ENCODE assay signal across 23 cellular contexts in the genomic region with DNA sequence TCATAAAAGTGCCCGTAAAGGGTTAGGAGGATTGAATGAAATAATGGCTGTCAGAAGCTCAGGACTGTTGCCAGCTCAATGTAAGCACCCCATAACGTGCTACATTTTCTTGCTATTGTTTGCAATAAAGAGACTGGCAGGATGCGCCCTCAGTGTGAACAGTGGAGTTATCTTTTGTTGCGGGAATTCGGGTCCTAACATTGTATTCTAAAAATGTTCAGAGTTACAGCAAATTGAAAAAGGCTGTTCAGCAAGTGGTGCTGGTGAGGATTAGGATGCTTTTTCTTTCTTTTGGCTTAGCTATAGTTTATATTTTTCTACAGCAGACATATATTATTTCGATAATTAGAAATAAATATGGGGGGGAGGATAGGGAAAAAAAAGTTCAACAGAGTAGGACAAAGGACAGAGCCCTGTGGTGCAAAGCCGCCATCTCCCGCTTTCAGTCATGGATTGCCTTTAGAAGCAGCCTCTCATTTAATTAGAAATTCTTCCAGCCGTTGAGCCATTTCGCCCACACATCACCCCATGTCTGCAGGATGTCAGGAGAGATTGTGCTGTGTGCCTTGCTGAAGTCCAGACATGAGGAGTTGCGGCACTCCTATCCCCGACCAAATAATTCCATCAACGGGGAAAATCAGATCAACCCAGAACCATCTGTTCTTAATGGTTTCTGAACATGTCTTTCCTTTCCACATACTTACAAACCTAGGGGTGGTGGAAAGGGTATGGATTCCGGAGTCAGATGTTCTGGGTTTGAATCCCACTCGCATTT. TPM values are rescaled to one million over a fixed set of nuclear protein-coding genes. Genes with fewer than 3 reads are reported as not detected.
A peak's percentile ranks its signal among the peaks of the same experiment; 100 is the strongest.
DNase-seq lines count a peak whose midpoint lies in the region; ATAC-seq, FAIRE-seq and TF ChIP-seq lines count a peak whose summit lies in the region.
"Had no signal": no experiment of that assay in that cellular context is flagged by ENCODE, and none has a peak within 500 bp of the region (broad histone marks: within the 10 kb centered on the region; RNA-seq: fewer than 3 reads in every experiment).

No MANE protein-coding gene starts in this region.

- H3K36me3 Mint-ChIP-seq in activated T-cell treated with anti-CD3 and anti-CD28 coated beads, Interleukin-2, amount 50 U/mL, for 72 hours (ENCODE audit: insufficient read depth in 2 of 2): no peaks in the 10 kb centered on the region
- H3K36me3 Mint-ChIP-seq: CD8-positive, alpha-beta T cell had no signal

- peak in 1 of 2 experiments; percentile 95; a peak in 2 of 4 replicates for TF ChIP-seq EP300 in SK-N-SH (IDR thresholded peaks at IDR 0.05; ENCODE audit: borderline replicate concordance in 1 of 2, low read depth in 1 of 2, low read length in 1 of 2)
- TF ChIP-seq EP300 in H1 (IDR thresholded peaks at IDR 0.05; ENCODE audit: borderline replicate concordance in 1 of 2, low read depth in 2 of 2, low read length in 2 of 2): no peak

- ATAC-seq in HG03175 (IDR thresholded peaks at IDR 0.05; ENCODE audit: unreplicated experiment): no peak
- ATAC-seq in HG02571 (IDR thresholded peaks at IDR 0.05; ENCODE audit: unreplicated experiment): no peak
- ATAC-seq in activated T-cell treated with anti-CD3 and anti-CD28 coated beads, Interleukin-2, amount 50 U/mL, for 72 hours (replicated peaks in 1 of 2): no peak
- ATAC-seq: CD8-positive, alpha-beta T cell had no signal

- intact Hi-C loops in posterior vena cava (cut with DNase I): no loop called here

- peaks cover 0 to 2% of the 10 kb centered on the region in 2 donors for H3K9me3 Mint-ChIP-seq in activated T-cell treated with anti-CD3 and anti-CD28 coated beads, Interleukin-2, amount 50 U/mL, for 72 hours
- H3K9me3 Mint-ChIP-seq: CD8-positive, alpha-beta T cell had no signal

- CTCF ChIA-PET in SK-N-SH (lab: Yijun Ruan, JAX) (interaction anchor here (0.7 to 2.7 kb wide), 8 partner anchors 9 to 65 kb away, joined by 3 to 24 read pairs (median 4); a partner anchor contains a TSS), H1 (lab: Charles Lee; ENCODE audit: partially characterized antibody) (interaction anchor here (0.8 to 2.4 kb wide), 4 partner anchors 9 to 94 kb away, joined by 3 to 14 read pairs (median 6); no protein-coding TSS in a partner anchor)

- TF ChIP-seq POLR2A in H1 (IDR thresholded peaks at IDR 0.05; ENCODE audit: control extremely low read depth in 1 of 2, low read depth in 2 of 2, low read length in 2 of 2): no peak

- H3K79me1 ChIP-seq in H1 (ENCODE audit: low read depth, low read length): no peaks in the 10 kb centered on the region

- no peak overlapping the region for H3K4ac ChIP-seq in H1 (replicated peaks; ENCODE audit: insufficient read length, low read depth, low read length)

- no peaks in the 10 kb centered on the region for H3K23me2 ChIP-seq in H1 (ENCODE audit: low read depth, low read length)

- no peak for FAIRE-seq in H1 (lab: Jason Lieb, UNC)
- FAIRE-seq: GM12891 had no signal

- H3K4me2 ChIP-seq in SK-N-SH (no peak overlapping the region), H1 (ENCODE audit: insufficient read depth in 1 of 2, low read depth in 2 of 2, low read length in 2 of 2) (no peak overlapping the region)

- no peak overlapping the region for H3K56ac ChIP-seq in H1 (replicated peaks; ENCODE audit: insufficient read length, low read depth, low read length)

- no peak overlapping the region for H3K18ac ChIP-seq in H1 (ENCODE audit: extremely low read depth, low read length)

- no peak overlapping the region for H2BK20ac ChIP-seq in H1 (ENCODE audit: low read length)

- TF ChIP-seq RAD21 in SK-N-SH (IDR thresholded peaks at IDR 0.05; ENCODE audit: low read length) (peak; percentile 27), H1 (IDR thresholded peaks at IDR 0.05 in 1 of 2, conservative IDR thresholded peaks at IDR 0.05 in 1 of 2; ENCODE audit: low read depth in 2 of 2, low read length in 2 of 2) (no peak)

- H3F3A ChIP-seq in SK-N-SH (replicated peaks; ENCODE audit: insufficient read depth): no peaks in the 10 kb centered on the region

- no peak overlapping the region for H4K5ac ChIP-seq in H1 (ENCODE audit: insufficient read length, low read depth, low read length)

- no peak overlapping the region for H3K4me3 ChIP-seq in SK-N-SH (ENCODE audit: low read depth in 2 of 2, low read length in 1 of 2)
- H3K4me3 ChIP-seq in H1 (ENCODE audit: extremely low read depth in 1 of 4, insufficient read depth in 2 of 4, low read depth in 3 of 4, low read length in 4 of 4): no peak overlapping the region
- H3K4me3 ChIP-seq: MG63 had no signal

- H4K91ac ChIP-seq in H1 (replicated peaks; ENCODE audit: insufficient read length, low read length): no peak overlapping the region

- H3K9me3 ChIP-seq in SK-N-SH: no peaks in the 10 kb centered on the region
- no peaks in the 10 kb centered on the region for H3K9me3 ChIP-seq in H1 (ENCODE audit: insufficient read depth in 2 of 2, low read depth in 1 of 2, low read length in 1 of 2)
- H3K9me3 ChIP-seq: Caco-2, MG63 had no signal

- H3K79me2 ChIP-seq in SK-N-SH (ENCODE audit: insufficient read depth): no peaks in the 10 kb centered on the region
- no peaks in the 10 kb centered on the region for H3K79me2 ChIP-seq in H1 (ENCODE audit: control insufficient read depth in 1 of 2, insufficient read depth in 2 of 2, low read length in 2 of 2)

- no peak overlapping the region for H2BK120ac ChIP-seq in H1 (replicated peaks; ENCODE audit: low read depth, low read length)

- WGBS in SK-N-SH (ENCODE audit: low lambda C conversion rate): 25% methylated on average over 15 of the region's 15 CpGs
- WGBS in H1 (ENCODE audit: extremely low coverage in 1 of 2, insufficient coverage in 1 of 2, insufficient read length in 1 of 2, insufficient replicate concordance in 2 of 2, low coverage in 1 of 2, low lambda C conversion rate in 2 of 2, missing lambda C conversion rate in 1 of 2), 2 experiments: 80% methylated on average over 15 of the region's 15 CpGs; no CpG with 5 or more reads in 1 of the 2 experiments

- no peak overlapping the region for H4K8ac ChIP-seq in H1 (ENCODE audit: extremely low read depth, insufficient read depth, low read length)

- H3K9me2 ChIP-seq in SK-N-SH: no peaks in the 10 kb centered on the region

- H3K4me1 Mint-ChIP-seq in activated T-cell treated with anti-CD3 and anti-CD28 coated beads, Interleukin-2, amount 50 U/mL, for 72 hours (ENCODE audit: low read depth): no peaks in the 10 kb centered on the region

- H3K27me3 Mint-ChIP-seq in activated T-cell treated with anti-CD3 and anti-CD28 coated beads, Interleukin-2, amount 50 U/mL, for 72 hours (ENCODE audit: low read depth): peaks cover 13% of the 10 kb centered on the region

- peaks cover 6% of the 10 kb centered on the region; the same call in 1 of the 2 replicates for H3K27me3 ChIP-seq in SK-N-SH (ENCODE audit: insufficient read depth)
- H3K27me3 ChIP-seq in H1 (replicated peaks in 1 of 4; ENCODE audit: control insufficient read depth in 3 of 4, extremely low read depth in 1 of 4, insufficient read depth in 3 of 4, low read length in 3 of 4): no peaks in the 10 kb centered on the region

- H3K27ac ChIP-seq in SK-N-SH (ENCODE audit: low read depth in 2 of 2, low read length in 1 of 2): peak overlapping the region in 1 of 2 experiments; percentile 94; a peak in 2 of 4 replicates
- H3K27ac ChIP-seq in H1 (ENCODE audit: low read depth, low read length): no peak overlapping the region
- H3K27ac ChIP-seq: C4-2B had no signal

- H2BK5ac ChIP-seq in H1 (ENCODE audit: low read depth, low read length): no peak overlapping the region

- POLR2A ChIA-PET in SK-N-SH (lab: Yijun Ruan, JAX) (no interaction called here), H1 (lab: Charles Lee; ENCODE audit: partially characterized antibody) (interaction anchor here (1.7 kb wide), 1 partner anchor 32 kb away, joined by 3 read pairs; no protein-coding TSS in a partner anchor)

- H2AK5ac ChIP-seq in H1 (ENCODE audit: low read depth, low read length): no peak overlapping the region

- no peak overlapping the region for H2BK15ac ChIP-seq in H1 (ENCODE audit: low read length)

- DNase-seq in NCI-H82 (lab: John Stamatoyannopoulos, UW) (peak; percentile 89), SK-N-SH (peak; percentile 82), H1 (ENCODE audit: low read depth in 1 of 2, low spot score in 2 of 2) (no peak), posterior vena cava (ENCODE audit: low spot score) (peak; percentile 10), DMS 273 (lab: John Stamatoyannopoulos, UW; ENCODE audit: unreplicated experiment) (no peak)
- DNase-seq in activated T-cell treated with anti-CD3 and anti-CD28 coated beads, Interleukin-2, amount 50 U/mL, for 72 hours: no peak
- DNase-seq: Caco-2; CD8-positive, alpha-beta T cell; DMS 273 treated with DMSO at 0.1 percent for 48 hours; DMS79 treated with DMSO at 0.1 percent for 48 hours; GF-D8; H7; KG1; MG63; NCI-H2029; NCI-H345; NCI-H510A treated with DMSO at 0.1 percent for 48 hours had no signal

- peaks cover 0 to 21% of the 10 kb centered on the region in 2 experiments; a peak in 2 of 4 replicates for H3K4me1 ChIP-seq in SK-N-SH (ENCODE audit: control insufficient read depth in 1 of 2, insufficient read depth in 2 of 2, low read depth in 1 of 2, low read length in 1 of 2)
- no peaks in the 10 kb centered on the region for H3K4me1 ChIP-seq in H1 (replicated peaks in 1 of 4; ENCODE audit: control insufficient read depth in 3 of 4, insufficient read depth in 4 of 4, low read length in 3 of 4)
- H3K4me1 ChIP-seq: Caco-2 had no signal

- H3K27ac Mint-ChIP-seq in activated T-cell treated with anti-CD3 and anti-CD28 coated beads, Interleukin-2, amount 50 U/mL, for 72 hours: no peak overlapping the region
- H3K27ac Mint-ChIP-seq: CD8-positive, alpha-beta T cell had no signal

- H4K20me1 ChIP-seq in SK-N-SH (ENCODE audit: insufficient read depth): no peaks in the 10 kb centered on the region
- H4K20me1 ChIP-seq in H1 (replicated peaks in 1 of 2; ENCODE audit: control insufficient read depth in 1 of 2, insufficient read depth in 2 of 2, low read length in 2 of 2): no peaks in the 10 kb centered on the region

- TF ChIP-seq CTCF in SK-N-SH (IDR thresholded peaks at IDR 0.05): no peak
- TF ChIP-seq CTCF in H1 (IDR thresholded peaks at IDR 0.05; ENCODE audit: control extremely low read depth in 1 of 3, insufficient read depth in 1 of 3, low read depth in 1 of 3, low read length in 3 of 3): no peak

- H3K23ac ChIP-seq in H1 (ENCODE audit: insufficient read length): no peak overlapping the region

- H2AFZ ChIP-seq in SK-N-SH (ENCODE audit: low read depth) (peak overlapping the region; percentile 30; the same call in 1 of the 2 replicates), H1 (ENCODE audit: low read length) (0 out of 2 replicates have a peak overlapping the region, but pooled peaks have one; percentile 21)

- H3K9ac ChIP-seq in SK-N-SH (no peak overlapping the region), H1 (replicated peaks in 1 of 4; ENCODE audit: extremely low read depth in 1 of 4, low read depth in 3 of 4, low read length in 3 of 4) (peak overlapping the region in 1 of 4 experiments; percentile 30; a peak in 3 of 7 replicates)

- H2BK12ac ChIP-seq in H1 (ENCODE audit: low read depth, low read length): no peak overlapping the region

- no peak overlapping the region for H3K14ac ChIP-seq in H1 (ENCODE audit: insufficient read length)

- H3K36me3 ChIP-seq in SK-N-SH (replicated peaks in 1 of 2; ENCODE audit: control insufficient read depth in 1 of 2, insufficient read depth in 2 of 2, low read length in 1 of 2) (no peaks in the 10 kb centered on the region), H1 (ENCODE audit: control insufficient read depth in 2 of 4, insufficient read depth in 4 of 4, low read length in 3 of 4) (no peaks in the 10 kb centered on the region)
- H3K36me3 ChIP-seq: MG63 had no signal

- H3K4me3 Mint-ChIP-seq in activated T-cell treated with anti-CD3 and anti-CD28 coated beads, Interleukin-2, amount 50 U/mL, for 72 hours: no peak overlapping the region
- H3K4me3 Mint-ChIP-seq: CD8-positive, alpha-beta T cell had no signal

RNA-seq across cellular contexts. Expression of a gene that starts 21.0 kb away (rescaled TPM):
- polyA plus RNA-seq in SK-N-SH (2012; rRNA removed) (0.10 and 0.21 TPM in 2 replicates), H1 (2011; rRNA removed) (2.7 and 3.4 TPM in 2 replicates)
- 0.08 and 0.14 TPM in 2 replicates for polyA plus RNA-seq in SK-N-SH (2012; cell fraction: cytosol; rRNA removed)
- 0.33 and 0.36 TPM in 2 replicates for polyA plus RNA-seq in SK-N-SH (2012; cell fraction: nucleus; rRNA removed)
- total RNA-seq in H1 (2021; fragmentation: NEBNext Ultra II Directional; extraction: Animal tissue kit (Norgen Biotek cat#: 25700)): 0.42 and 0.93 TPM in 2 replicates
- polyA plus RNA-seq in H1 (2011; cell fraction: cytosol; rRNA removed): 1.0 TPM
- polyA plus RNA-seq in H1 (2011; cell fraction: nucleus; rRNA removed): 2.4 TPM
- 1.0 to 3.2 TPM (median 1.7 TPM) in 4 replicates for polyA plus RNA-seq in H1 (2012, experiment 1 of 2)
- polyA plus RNA-seq in H1 (2012, experiment 2 of 2): 2.4 TPM
- polyA plus RNA-seq in H1 (2013, experiment 1 of 2): 3.9 TPM
- 4.8 TPM for polyA plus RNA-seq in H1 (2013, experiment 2 of 2)
- 0.57 TPM in 1 of 2 replicates, not detected in the other for polyA minus RNA-seq in H1 (2011; rRNA and poly(A)+ RNA removed)
- polyA minus RNA-seq in H1 (2011; cell fraction: cytosol; rRNA and poly(A)+ RNA removed): not detected
- polyA minus RNA-seq in H1 (2011; cell fraction: nucleus; rRNA and poly(A)+ RNA removed): not detected
- total RNA-seq in posterior vena cava: not detected
- total RNA-seq in activated T-cell treated with anti-CD3 and anti-CD28 coated beads, Interleukin-2, amount 50 U/mL, for 72 hours: not detected
- total RNA-seq: A673; Caco-2; CD8-positive, alpha-beta T cell; HT1080 had no signal

RNA-seq across cellular contexts. Expression of a gene that starts 29.7 kb away (rescaled TPM):
- polyA plus RNA-seq in SK-N-SH (2012; rRNA removed): 1.6 and 1.7 TPM in 2 replicates
- polyA plus RNA-seq in SK-N-SH (2012; cell fraction: cytosol; rRNA removed): 0.84 and 1.00 TPM in 2 replicates
- polyA plus RNA-seq in SK-N-SH (2012; cell fraction: nucleus; rRNA removed): 0.87 and 0.92 TPM in 2 replicates
- 5.1 TPM in 2 replicates for total RNA-seq in H1 (2021; fragmentation: NEBNext Ultra II Directional; extraction: Animal tissue kit (Norgen Biotek cat#: 25700))
- polyA plus RNA-seq in H1 (2011; rRNA removed): 4.0 and 4.4 TPM in 2 replicates
- 3.6 TPM for polyA plus RNA-seq in H1 (2011; cell fraction: cytosol; rRNA removed)
- polyA plus RNA-seq in H1 (2011; cell fraction: nucleus; rRNA removed): 3.8 TPM
- 2.8 to 4.0 TPM (median 3.4 TPM) in 4 replicates for polyA plus RNA-seq in H1 (2012, experiment 1 of 2)
- 3.3 TPM for polyA plus RNA-seq in H1 (2012, experiment 2 of 2)
- 5.2 TPM for polyA plus RNA-seq in H1 (2013, experiment 1 of 2)
- polyA plus RNA-seq in H1 (2013, experiment 2 of 2): 4.9 TPM
- 3.0 TPM in 2 replicates for polyA minus RNA-seq in H1 (2011; rRNA and poly(A)+ RNA removed)
- polyA minus RNA-seq in H1 (2011; cell fraction: cytosol; rRNA and poly(A)+ RNA removed): 5.0 TPM
- polyA minus RNA-seq in H1 (2011; cell fraction: nucleus; rRNA and poly(A)+ RNA removed): 5.1 TPM
- total RNA-seq in posterior vena cava: 1 to 10 TPM in 1 of 2 donors, under 1 TPM in 1; 0.86 to 1.2 TPM
- 1 to 10 TPM; 1.4 to 1.8 TPM for total RNA-seq in activated T-cell treated with anti-CD3 and anti-CD28 coated beads, Interleukin-2, amount 50 U/mL, for 72 hours

RNA-seq across cellular contexts. Expression of a gene that starts 32.5 kb away (rescaled TPM):
- polyA plus RNA-seq in SK-N-SH (2012; rRNA removed) (not detected in 2 replicates), H1 (2011; rRNA removed) (0.26 TPM in 1 of 2 replicates, not detected in the other)
- polyA plus RNA-seq in SK-N-SH (2012; cell fraction: cytosol; rRNA removed): not detected in 2 replicates
- not detected in 2 replicates for polyA plus RNA-seq in SK-N-SH (2012; cell fraction: nucleus; rRNA removed)
- total RNA-seq in H1 (2021; fragmentation: NEBNext Ultra II Directional; extraction: Animal tissue kit (Norgen Biotek cat#: 25700)): not detected in 2 replicates
- polyA plus RNA-seq in H1 (2011; cell fraction: cytosol; rRNA removed): 0.31 TPM
- 0.51 TPM for polyA plus RNA-seq in H1 (2011; cell fraction: nucleus; rRNA removed)
- not detected in 4 replicates for polyA plus RNA-seq in H1 (2012, experiment 1 of 2)
- not detected for polyA plus RNA-seq in H1 (2012, experiment 2 of 2)
- polyA plus RNA-seq in H1 (2013, experiment 1 of 2): 0.26 TPM
- 0.42 TPM for polyA plus RNA-seq in H1 (2013, experiment 2 of 2)
- polyA minus RNA-seq in H1 (2011; rRNA and poly(A)+ RNA removed): not detected in 2 replicates
- not detected for polyA minus RNA-seq in H1 (2011; cell fraction: cytosol; rRNA and poly(A)+ RNA removed)
- not detected for polyA minus RNA-seq in H1 (2011; cell fraction: nucleus; rRNA and poly(A)+ RNA removed)
- not detected for total RNA-seq in posterior vena cava
- total RNA-seq in activated T-cell treated with anti-CD3 and anti-CD28 coated beads, Interleukin-2, amount 50 U/mL, for 72 hours: not detected
- total RNA-seq: A673; Caco-2; CD8-positive, alpha-beta T cell; H7; HT1080 had no signal

RNA-seq across cellular contexts. Expression of a gene that starts 40.0 kb away (rescaled TPM):
- polyA plus RNA-seq in SK-N-SH (2012; rRNA removed) (62.9 and 63.6 TPM in 2 replicates), H1 (2011; rRNA removed) (44.7 and 55.6 TPM in 2 replicates)
- 47.9 and 50.2 TPM in 2 replicates for polyA plus RNA-seq in SK-N-SH (2012; cell fraction: cytosol; rRNA removed)
- polyA plus RNA-seq in SK-N-SH (2012; cell fraction: nucleus; rRNA removed): 34.5 and 37.9 TPM in 2 replicates
- total RNA-seq in H1 (2021; fragmentation: NEBNext Ultra II Directional; extraction: Animal tissue kit (Norgen Biotek cat#: 25700)): 16.1 and 20.9 TPM in 2 replicates
- 54.3 TPM for polyA plus RNA-seq in H1 (2011; cell fraction: cytosol; rRNA removed)
- polyA plus RNA-seq in H1 (2011; cell fraction: nucleus; rRNA removed): 44.7 TPM
- 23.2 to 36.4 TPM (median 32.3 TPM) in 4 replicates for polyA plus RNA-seq in H1 (2012, experiment 1 of 2)
- polyA plus RNA-seq in H1 (2012, experiment 2 of 2): 27.4 TPM
- polyA plus RNA-seq in H1 (2013, experiment 1 of 2): 23.1 TPM
- 24.7 TPM for polyA plus RNA-seq in H1 (2013, experiment 2 of 2)
- 35.1 and 40.3 TPM in 2 replicates for polyA minus RNA-seq in H1 (2011; rRNA and poly(A)+ RNA removed)
- 21.0 TPM for polyA minus RNA-seq in H1 (2011; cell fraction: cytosol; rRNA and poly(A)+ RNA removed)
- 20.2 TPM for polyA minus RNA-seq in H1 (2011; cell fraction: nucleus; rRNA and poly(A)+ RNA removed)
- 10 to 100 TPM; 12.9 to 14.8 TPM for total RNA-seq in posterior vena cava
- 10 to 100 TPM; 32.3 to 34.9 TPM for total RNA-seq in activated T-cell treated with anti-CD3 and anti-CD28 coated beads, Interleukin-2, amount 50 U/mL, for 72 hours

Comparison
In these comparisons a context has a peak if more than half of its experiments do, and no peak if none do; other contexts are left out.
1. DNase-seq: peak in NCI-H82 (single experiment), SK-N-SH (single experiment) and posterior vena cava (single experiment); none in H1 (0 of 2), activated T-cell treated with anti-CD3 and anti-CD28 coated beads, Interleukin-2, amount 50 U/mL, for 72 hours (0 of 2) and DMS 273 (single experiment).